16 cellular contexts compared by ENCODE assay signal in the genomic region with DNA sequence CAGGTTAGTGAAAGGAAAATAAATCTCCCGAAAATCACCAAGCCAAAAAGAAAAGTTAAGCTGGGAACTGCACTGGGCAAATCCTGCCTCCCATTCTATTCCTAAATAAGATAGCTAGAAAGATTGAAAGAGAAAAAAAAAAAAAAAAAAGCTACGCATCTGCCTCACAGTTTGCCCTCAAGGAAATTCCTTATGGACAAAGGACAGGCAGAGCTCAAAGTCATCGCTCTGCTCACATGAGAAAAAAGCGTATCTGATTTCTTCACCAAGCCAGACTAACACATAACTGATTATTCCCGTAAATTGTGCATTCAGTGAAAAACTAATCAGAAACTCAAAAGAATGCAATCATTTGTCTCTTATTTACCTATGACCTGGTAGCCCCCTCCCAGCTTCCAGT.
"Had no signal": no experiment of that assay in that cellular context is flagged by ENCODE, and none has a peak within 500 bp of the region (broad histone marks: within the 10 kb centered on the region; RNA-seq: fewer than 3 reads in every experiment).

No MANE protein-coding gene starts in this region.

- H3K9me3 Mint-ChIP-seq: activated T-helper 1 cell treated with anti-CD3 and anti-CD28 coated beads, Interleukin-12 subunit alpha, Interleukin-12 subunit beta, Interleukin-2, Interleukin-4 antibody, amounts not matched to agents 30 ng/mL and 10 ng/mL and 1 ng/mL, durations not matched to agents 14 hours and 24 hours and 36 hours; T-helper 1 cell treated with Interleukin-12 subunit alpha and Interleukin-12 subunit beta and Interleukin-4 antibody, amounts not matched to agents 30 μg/mL and 1 μg/mL, for 36 hours had no signal

- H3K27ac ChIP-seq: colonic mucosa, foreskin keratinocyte, pancreas, sigmoid colon, thyroid gland, vagina, WERI-Rb-1 had no signal

- H3K27ac Mint-ChIP-seq: activated CD4-positive, alpha-beta T cell treated with anti-CD3 and anti-CD28 coated beads for 36 hours; activated T-helper 1 cell treated with anti-CD3 and anti-CD28 coated beads, Interleukin-12 subunit alpha, Interleukin-12 subunit beta, Interleukin-2, Interleukin-4 antibody, amounts not matched to agents 30 ng/mL and 10 ng/mL and 1 ng/mL, durations not matched to agents 14 hours and 24 hours and 36 hours; T-helper 1 cell treated with Interleukin-12 subunit alpha and Interleukin-12 subunit beta and Interleukin-4 antibody, amounts not matched to agents 30 μg/mL and 1 μg/mL, for 36 hours had no signal

- H3K4me1 ChIP-seq: colonic mucosa, thyroid gland had no signal

- H3K4me3 ChIP-seq: colonic mucosa, pancreas, sigmoid colon, thyroid gland, vagina had no signal

- DNase-seq: activated CD4-positive, alpha-beta T cell treated with anti-CD3 and anti-CD28 coated beads for 36 hours; activated CD8-positive, alpha-beta memory T cell treated with anti-CD3 and anti-CD28 coated beads, Interleukin-2, amount 50 U/mL, for 48 hours; activated naive CD4-positive, alpha-beta T cell; caudate nucleus; colonic mucosa; head of caudate nucleus; mesenchymal stem cell; pancreas; sigmoid colon; stimulated activated CD4-positive, alpha-beta T cell treated with anti-CD3 and anti-CD28 coated beads, Interleukin-2, amount 100 ng/mL, for 24 hours; thyroid gland; WERI-Rb-1 had no signal

- H3K9me3 ChIP-seq: colonic mucosa, pancreas, sigmoid colon, thyroid gland, vagina had no signal

- H3K27me3 Mint-ChIP-seq: activated CD4-positive, alpha-beta T cell treated with anti-CD3 and anti-CD28 coated beads for 36 hours had no signal

- H3K27me3 ChIP-seq: colonic mucosa, foreskin keratinocyte, pancreas, sigmoid colon, thyroid gland, vagina had no signal

- ATAC-seq: activated CD4-positive, alpha-beta T cell treated with anti-CD3 and anti-CD28 coated beads for 36 hours; foreskin keratinocyte; pancreas had no signal

- H3K4me3 Mint-ChIP-seq: activated CD4-positive, alpha-beta T cell treated with anti-CD3 and anti-CD28 coated beads for 36 hours; activated T-helper 1 cell treated with anti-CD3 and anti-CD28 coated beads, Interleukin-12 subunit alpha, Interleukin-12 subunit beta, Interleukin-2, Interleukin-4 antibody, amounts not matched to agents 30 ng/mL and 10 ng/mL and 1 ng/mL, durations not matched to agents 14 hours and 24 hours and 36 hours; T-helper 1 cell treated with Interleukin-12 subunit alpha and Interleukin-12 subunit beta and Interleukin-4 antibody, amounts not matched to agents 30 μg/mL and 1 μg/mL, for 36 hours had no signal

- H3K36me3 ChIP-seq: colonic mucosa had no signal
